16 cellular contexts compared by ENCODE assay signal in the genomic region with DNA sequence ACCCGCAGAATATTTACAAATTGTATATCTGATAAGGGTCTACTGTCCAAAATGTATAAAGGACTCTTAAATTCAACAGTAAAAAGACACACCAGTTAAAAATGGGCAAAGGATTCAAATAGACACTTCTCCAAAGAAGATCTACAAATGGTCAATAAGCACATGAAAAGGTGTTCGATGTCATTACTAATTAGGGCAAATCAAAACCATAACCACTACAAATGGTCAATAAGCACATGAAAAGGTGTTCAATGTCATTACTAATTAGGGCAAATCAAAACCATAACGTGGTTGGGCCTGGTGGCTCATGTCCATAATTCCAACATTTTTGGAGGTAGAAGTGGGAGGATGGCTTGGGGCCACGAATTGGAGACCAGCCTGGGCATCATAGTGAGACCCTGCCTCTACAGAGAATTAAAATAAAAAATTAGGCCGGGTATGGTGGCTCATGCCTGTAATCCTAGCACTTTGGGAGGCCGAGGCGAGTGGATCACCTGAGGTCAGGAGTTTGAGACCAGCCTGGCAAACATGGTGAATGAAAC. TPM values are rescaled to one million over a fixed set of nuclear protein-coding genes. Genes with fewer than 3 reads are reported as not detected.
A peak's percentile ranks its signal among the peaks of the same experiment; 100 is the strongest.
DNase-seq lines count a peak whose midpoint lies in the region; ATAC-seq and TF ChIP-seq lines count a peak whose summit lies in the region.
"Had no signal": no experiment of that assay in that cellular context is flagged by ENCODE, and none has a peak within 500 bp of the region (broad histone marks: within the 10 kb centered on the region; RNA-seq: fewer than 3 reads in every experiment).

No MANE protein-coding gene starts in this region.

- 95 to 97% methylated on average over 7 of the region's 7 CpGs for WGBS in heart right ventricle, 2 donors

- H3K9me3 ChIP-seq in heart right ventricle, result no peaks in the 10 kb centered on the region
- H3K9me3 ChIP-seq in upper lobe of right lung, result no peaks in the 10 kb centered on the region

- H3K27ac Mint-ChIP-seq in chondrocyte (ENCODE audit: unreplicated experiment), result peak overlapping the region; percentile 99
- peak overlapping the region; percentile 97 to 99 (median 99) for H3K27ac Mint-ChIP-seq in nephron
- no peak overlapping the region for H3K27ac Mint-ChIP-seq in activated CD8-positive, alpha-beta T cell treated with anti-CD3 and anti-CD28 coated beads, Interleukin-2, amount 10 ng/mL, durations not matched to agents 7 days and 5 days

- TF ChIP-seq CTCF in heart right ventricle (IDR thresholded peaks at IDR 0.05) (no peak), chondrocyte (IDR thresholded peaks at IDR 0.05) (no peak), nephron (IDR thresholded peaks at IDR 0.05; ENCODE audit: unreplicated experiment in 3 of 3) (no peak), upper lobe of right lung (IDR thresholded peaks at IDR 0.05) (no peak)

- H3K27ac ChIP-seq in heart right ventricle (peak overlapping the region in 8 of 10 donors; percentile 31 to 95 (median 91)), upper lobe of right lung (peak overlapping the region; percentile 31)

- H3K4me3 Mint-ChIP-seq in chondrocyte (ENCODE audit: unreplicated experiment), result no peak overlapping the region
- no peak overlapping the region for H3K4me3 Mint-ChIP-seq in nephron
- no peak overlapping the region for H3K4me3 Mint-ChIP-seq in activated CD8-positive, alpha-beta T cell treated with anti-CD3 and anti-CD28 coated beads, Interleukin-2, amount 10 ng/mL, durations not matched to agents 7 days and 5 days

- H3K36me3 Mint-ChIP-seq in chondrocyte (ENCODE audit: low read depth) (peaks cover 16% of the 10 kb centered on the region), nephron (ENCODE audit: low read depth) (peaks cover 32% of the 10 kb centered on the region)
- H3K36me3 Mint-ChIP-seq in activated CD8-positive, alpha-beta T cell treated with anti-CD3 and anti-CD28 coated beads, Interleukin-2, amount 10 ng/mL, durations not matched to agents 7 days and 5 days (ENCODE audit: low read depth), result peaks cover 45% of the 10 kb centered on the region

- H3K4me1 Mint-ChIP-seq in chondrocyte (ENCODE audit: low read depth) (peaks cover 93% of the 10 kb centered on the region), nephron (peaks cover 69% of the 10 kb centered on the region)
- peaks cover 89% of the 10 kb centered on the region for H3K4me1 Mint-ChIP-seq in activated CD8-positive, alpha-beta T cell treated with anti-CD3 and anti-CD28 coated beads, Interleukin-2, amount 10 ng/mL, durations not matched to agents 7 days and 5 days (ENCODE audit: low read depth)

- H3K27me3 Mint-ChIP-seq in chondrocyte (ENCODE audit: low read depth), result no peaks in the 10 kb centered on the region
- peaks cover 3% of the 10 kb centered on the region for H3K27me3 Mint-ChIP-seq in nephron (ENCODE audit: low read depth)
- no peaks in the 10 kb centered on the region for H3K27me3 Mint-ChIP-seq in activated CD8-positive, alpha-beta T cell treated with anti-CD3 and anti-CD28 coated beads, Interleukin-2, amount 10 ng/mL, durations not matched to agents 7 days and 5 days (ENCODE audit: low read depth)
- H3K27me3 Mint-ChIP-seq: T-cell had no signal

- H3K27me3 ChIP-seq in heart right ventricle (no peaks in the 10 kb centered on the region), upper lobe of right lung (no peaks in the 10 kb centered on the region)
- H3K27me3 ChIP-seq: brain microvascular endothelial cell had no signal

- peaks cover 57 to 99% (median 91%) of the 10 kb centered on the region in 9 donors for H3K4me1 ChIP-seq in heart right ventricle
- H3K4me1 ChIP-seq in upper lobe of right lung, result peaks cover 75% of the 10 kb centered on the region

- H3K9me3 Mint-ChIP-seq in chondrocyte (ENCODE audit: low read depth), result peaks cover 2% of the 10 kb centered on the region
- no peaks in the 10 kb centered on the region for H3K9me3 Mint-ChIP-seq in nephron
- no peaks in the 10 kb centered on the region for H3K9me3 Mint-ChIP-seq in activated CD8-positive, alpha-beta T cell treated with anti-CD3 and anti-CD28 coated beads, Interleukin-2, amount 10 ng/mL, durations not matched to agents 7 days and 5 days (ENCODE audit: insufficient read depth)
- H3K9me3 Mint-ChIP-seq: T-cell had no signal

- DNase-seq in heart right ventricle (no peak), left cardiac atrium (no peak), chondrocyte (ENCODE audit: low spot score) (no peak), upper lobe of right lung (no peak), SKM-1 treated with dmso at 0.1 percent for 144 hours (lab: John Stamatoyannopoulos, UW; ENCODE audit: unreplicated experiment) (no peak), KBM-7 (no peak)
- DNase-seq in activated CD8-positive, alpha-beta T cell treated with anti-CD3 and anti-CD28 coated beads, Interleukin-2, amount 10 ng/mL, durations not matched to agents 7 days and 5 days, result no peak
- DNase-seq: ACHN; activated CD4-positive, alpha-beta T cell treated with anti-CD3 and anti-CD28 coated beads for 48 hours; activated effector memory CD4-positive, alpha-beta T cell treated with Interleukin-2 at 50 U/mL for 16 hours; brain microvascular endothelial cell; DMS79 treated with DMSO at 0.1 percent for 48 hours; MM.1S; NCI-H2171; T-cell had no signal

- H3K36me3 ChIP-seq in heart right ventricle (peaks cover 0 to 18% (median 4%) of the 10 kb centered on the region in 9 donors), upper lobe of right lung (peaks cover 7% of the 10 kb centered on the region)

- POLR2A ChIA-PET in activated CD8-positive, alpha-beta T cell treated with anti-CD3 and anti-CD28 coated beads, Interleukin-2, amount 10 ng/mL, durations not matched to agents 7 days and 5 days (lab: Charles Lee), result no interaction called here

- H3K4me3 ChIP-seq in heart right ventricle, result no peak overlapping the region
- no peak overlapping the region for H3K4me3 ChIP-seq in upper lobe of right lung

- ATAC-seq in heart right ventricle (no peak), left cardiac atrium (no peak), upper lobe of right lung (no peak)
- no peak for ATAC-seq in activated CD8-positive, alpha-beta T cell treated with anti-CD3 and anti-CD28 coated beads, Interleukin-2, amount 10 ng/mL, durations not matched to agents 7 days and 5 days
- ATAC-seq: T-cell had no signal

- CTCF ChIA-PET in activated CD8-positive, alpha-beta T cell treated with anti-CD3 and anti-CD28 coated beads, Interleukin-2, amount 10 ng/mL, durations not matched to agents 7 days and 5 days (lab: Charles Lee), result interaction anchor here (1.2 kb wide), 1 partner anchor 12 kb away, joined by 3 read pairs; no protein-coding TSS in a partner anchor

- in situ Hi-C loops in KBM-7 (cut with MboI; ENCODE audit: low pct_unique_long_range_greater_than_20kb, low sequenced_read_pairs), result no loop called here

- intact Hi-C loops in heart right ventricle (cut with DNase I) (no loop called here), left cardiac atrium (cut with DNase I) (no loop called here), upper lobe of right lung (cut with DNase I) (no loop called here)

RNA-seq across cellular contexts. Expression of a gene that starts 40.5 kb away (rescaled TPM):
- 100 to 1,000 TPM; 129 to 291 (median 149) TPM for total RNA-seq in heart right ventricle
- 100 to 1,000 TPM in 1 of 2 donors, 10 to 100 TPM in 1; 92.4 to 189 TPM for polyA plus RNA-seq in heart right ventricle
- 100 to 1,000 TPM; 160 to 333 TPM for total RNA-seq in left cardiac atrium
- 641 to 921 TPM (median 917 TPM) in 3 replicates for total RNA-seq in chondrocyte
- 565 TPM for total RNA-seq in upper lobe of right lung
- 100 to 1,000 TPM; 357 to 373 TPM for total RNA-seq in activated CD8-positive, alpha-beta T cell treated with anti-CD3 and anti-CD28 coated beads, Interleukin-2, amount 10 ng/mL, durations not matched to agents 7 days and 5 days

RNA-seq across cellular contexts. Expression of a gene that starts 56.4 kb away (rescaled TPM):
- total RNA-seq in heart right ventricle (1 to 10 TPM in 2 of 10 donors, under 1 TPM in 8; 0.15 to 1.5 (median 0.59) TPM), left cardiac atrium (under 1 TPM; 0.77 to 0.81 TPM), chondrocyte (0.40 to 0.44 TPM (median 0.44 TPM) in 3 replicates), upper lobe of right lung (14.4 TPM)
- polyA plus RNA-seq in heart right ventricle, result 1 to 10 TPM; 1.1 to 3.6 TPM
- total RNA-seq in activated CD8-positive, alpha-beta T cell treated with anti-CD3 and anti-CD28 coated beads, Interleukin-2, amount 10 ng/mL, durations not matched to agents 7 days and 5 days, result 10 to 100 TPM; 12.2 to 16.2 TPM
